In the genomic region with DNA sequence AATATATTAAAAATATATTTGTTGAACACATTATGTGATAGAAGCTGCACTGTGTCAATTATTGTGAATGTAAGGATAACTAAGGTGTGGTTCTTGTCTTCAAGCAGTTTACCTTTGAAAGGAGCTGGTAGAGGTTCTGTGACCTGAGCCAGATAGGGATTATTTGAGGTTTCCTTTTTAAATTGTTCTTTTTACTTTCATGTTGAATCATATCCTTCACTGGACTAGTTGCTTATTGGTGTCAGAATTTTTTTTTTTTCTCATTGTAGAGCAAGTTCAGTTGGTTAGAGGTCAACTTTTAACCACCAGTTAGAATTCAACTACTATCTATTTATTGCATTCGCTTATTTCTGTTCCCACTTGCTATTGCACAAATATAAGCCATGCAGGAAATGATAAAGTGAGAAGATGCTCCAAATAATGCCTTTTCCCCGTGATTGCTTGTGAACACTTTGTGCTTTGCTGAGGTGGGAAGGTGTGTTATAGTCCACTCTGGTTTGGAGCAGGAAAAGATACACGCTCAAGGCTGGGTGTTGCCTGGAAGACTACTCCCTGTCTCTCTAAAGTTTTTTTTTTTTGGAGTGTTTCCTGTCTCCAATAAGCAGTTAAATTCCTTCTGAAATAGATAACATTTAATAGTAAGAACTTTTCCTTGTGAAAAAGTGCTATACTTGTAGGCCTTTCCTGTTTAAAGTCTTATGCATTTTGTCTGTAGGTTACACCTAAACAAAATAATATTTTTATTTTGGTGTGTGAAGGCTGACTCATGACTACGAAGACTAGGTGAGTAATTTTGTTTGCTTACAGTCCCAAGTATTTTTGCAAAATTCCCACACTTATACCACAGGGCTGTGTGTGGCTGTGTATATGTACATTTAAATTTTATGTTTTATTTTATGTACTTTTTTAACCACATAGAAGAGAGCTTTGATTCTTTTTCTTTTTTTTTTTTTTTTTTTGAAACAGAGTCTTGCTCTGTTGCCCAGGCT, we compare ENCODE assay signal across 16 cellular contexts.
DNase-seq lines count a peak whose midpoint lies in the region; ATAC-seq, FAIRE-seq and TF ChIP-seq lines count a peak whose summit lies in the region.
"Had no signal": no experiment of that assay in that cellular context is flagged by ENCODE, and none has a peak within 500 bp of the region (broad histone marks: within the 10 kb centered on the region; RNA-seq: fewer than 3 reads in every experiment).

No MANE protein-coding gene starts in this region.

- no peaks in the 10 kb centered on the region for H3K79me2 ChIP-seq in K562 (ENCODE audit: control insufficient read depth, insufficient read depth, low read length)

- TF ChIP-seq EP300 in K562 (IDR thresholded peaks at IDR 0.05; ENCODE audit: low read length), result no peak

- no TSS peak for BruUV-seq in K562 (replicated peaks; lab: Mats Ljungman, UMichigan)

- no peak overlapping the region for H3K27ac ChIP-seq in K562 (ENCODE audit: extremely low read depth, low read depth, low read length)

- FAIRE-seq in K562 (lab: Jason Lieb, UNC), result no peak

- H3K9me3 Mint-ChIP-seq in T-helper 2 cell treated with Interferon-gamma antibody and Interleukin-4, amounts not matched to agents 5 μg/mL and 100 μg/mL, for 36 hours, result no peaks in the 10 kb centered on the region
- no peaks in the 10 kb centered on the region for H3K9me3 Mint-ChIP-seq in endothelial cell (ENCODE audit: unreplicated experiment)

- no peak for TF ChIP-seq RAD21 in K562 (CRISPR knock-in tag; conservative IDR thresholded peaks at IDR 0.05 in 1 of 2, IDR thresholded peaks at IDR 0.05 in 1 of 2)

- peaks cover 3 to 11% of the 10 kb centered on the region in 2 experiments; a peak in 2 of 5 replicates for H3K4me1 ChIP-seq in K562 (replicated peaks in 1 of 2; ENCODE audit: control insufficient read depth in 2 of 2, insufficient read depth in 2 of 2, low read length in 2 of 2)

- no peak overlapping the region for H3K4me3 ChIP-seq in K562

- WGBS in K562 (ENCODE audit: insufficient coverage, low coverage, missing lambda C conversion rate), result 30% methylated on average over 4 of the region's 4 CpGs

- no peaks in the 10 kb centered on the region for H3K27me3 ChIP-seq in K562 (ENCODE audit: control insufficient read depth in 2 of 2, insufficient read depth in 2 of 2, low read length in 2 of 2)

- no peak overlapping the region for H3K9ac ChIP-seq in K562 (ENCODE audit: insufficient read depth in 1 of 2, low read depth in 2 of 2, low read length in 2 of 2)

- CTCF ChIA-PET in K562 (lab: Yijun Ruan, JAX; ENCODE audit: low intra/inter-chr PET ratio), result no interaction called here

- peaks cover 3% of the 10 kb centered on the region for H3K4me1 Mint-ChIP-seq in T-helper 2 cell treated with Interferon-gamma antibody and Interleukin-4, amounts not matched to agents 5 μg/mL and 100 μg/mL, for 36 hours (ENCODE audit: low read depth)
- H3K4me1 Mint-ChIP-seq in endothelial cell (ENCODE audit: unreplicated experiment), result peaks cover 19% of the 10 kb centered on the region

- H3K27me3 Mint-ChIP-seq in T-helper 2 cell treated with Interferon-gamma antibody and Interleukin-4, amounts not matched to agents 5 μg/mL and 100 μg/mL, for 36 hours (ENCODE audit: low read depth), result no peaks in the 10 kb centered on the region
- no peaks in the 10 kb centered on the region for H3K27me3 Mint-ChIP-seq in endothelial cell (ENCODE audit: unreplicated experiment)

- H3K4me2 ChIP-seq in K562 (ENCODE audit: insufficient read depth, low read length), result no peak overlapping the region

- no peak for TF ChIP-seq CTCF in K562 (IDR thresholded peaks at IDR 0.05 in 2 of 3, conservative IDR thresholded peaks at IDR 0.05 in 1 of 3; ENCODE audit: insufficient read depth in 2 of 3, low read depth in 1 of 3, low read length in 3 of 3)
- TF ChIP-seq CTCF in endothelial cell (IDR thresholded peaks at IDR 0.05; ENCODE audit: unreplicated experiment), result no peak

- H2AFZ ChIP-seq in K562 (ENCODE audit: low read depth, low read length), result peak overlapping the region; percentile 48; the same call in 1 of the 2 replicates

- H3K9me1 ChIP-seq in K562 (ENCODE audit: control insufficient read depth, insufficient read depth, low read length), result no peaks in the 10 kb centered on the region

- DNase-seq in K562 (ENCODE audit: extremely low read depth in 1 of 4, low spot score in 3 of 4) (no peak), NCI-H1930 (lab: John Stamatoyannopoulos, UW) (no peak), endothelial cell (ENCODE audit: low spot score) (no peak)
- DNase-seq in stimulated activated CD4-positive, alpha-beta T cell treated with anti-CD3 and anti-CD28 coated beads, Interleukin-2, amount 100 ng/mL, for 48 hours, result no peak
- no peak for DNase-seq in T-helper 2 cell treated with Interferon-gamma antibody and Interleukin-4, amounts not matched to agents 5 μg/mL and 100 μg/mL, for 36 hours (ENCODE audit: low spot score)
- DNase-seq: activated CD4-positive, alpha-beta T cell treated with anti-CD3 and anti-CD28 coated beads for 1 hour; activated naive CD4-positive, alpha-beta T cell treated with Interleukin-2 at 50 U/mL for 16 hours; GF-D8; HCEC 1CT; Karpas-422; NCI-H510A; nucleus accumbens; SHP77 treated with DMSO at 0.1 percent for 48 hours had no signal

- no peaks in the 10 kb centered on the region for H3K36me3 ChIP-seq in K562 (ENCODE audit: control insufficient read depth, insufficient read depth, low read length)

- no peaks in the 10 kb centered on the region for H3K9me3 ChIP-seq in K562 (replicated peaks; ENCODE audit: control insufficient read depth, insufficient read depth, low read depth, low read length)

- intact Hi-C loops in K562 (cut with micrococcal nuclease), result no loop called here

- in situ Hi-C loops in K562 (cut with MboI), result no loop called here

- ATAC-seq in GM18858 (IDR thresholded peaks at IDR 0.05; ENCODE audit: unreplicated experiment) (peak; percentile 76), GM21423 (IDR thresholded peaks at IDR 0.05; ENCODE audit: unreplicated experiment) (peak; percentile 82), HG03064 (IDR thresholded peaks at IDR 0.05; ENCODE audit: low read depth, unreplicated experiment) (peak; percentile 80), K562 (no peak)

- POLR2A ChIA-PET in K562 (lab: Yijun Ruan, JAX), result no interaction called here

- no peak overlapping the region for H3K4me3 Mint-ChIP-seq in T-helper 2 cell treated with Interferon-gamma antibody and Interleukin-4, amounts not matched to agents 5 μg/mL and 100 μg/mL, for 36 hours
- no peak overlapping the region for H3K4me3 Mint-ChIP-seq in endothelial cell (ENCODE audit: unreplicated experiment)

- no peaks in the 10 kb centered on the region for H4K20me1 ChIP-seq in K562 (replicated peaks; ENCODE audit: control insufficient read depth, insufficient read depth, low read length)

- H3K27ac Mint-ChIP-seq in T-helper 2 cell treated with Interferon-gamma antibody and Interleukin-4, amounts not matched to agents 5 μg/mL and 100 μg/mL, for 36 hours, result no peak overlapping the region
- H3K27ac Mint-ChIP-seq in endothelial cell (ENCODE audit: unreplicated experiment), result no peak overlapping the region

- TF ChIP-seq POLR2A in K562 (conservative IDR thresholded peaks at IDR 0.05), result no peak

- no peaks in the 10 kb centered on the region for H3K36me3 Mint-ChIP-seq in T-helper 2 cell treated with Interferon-gamma antibody and Interleukin-4, amounts not matched to agents 5 μg/mL and 100 μg/mL, for 36 hours (ENCODE audit: low read depth)
- H3K36me3 Mint-ChIP-seq in endothelial cell (ENCODE audit: low read depth, unreplicated experiment), result no peaks in the 10 kb centered on the region

TF ChIP-seq in K562, 482 proteins besides CTCF, POLR2A, EP300 and RAD21:
- TF ChIP-seq PHB2 (IDR thresholded peaks at IDR 0.05; ENCODE audit: low read depth) (no peak), MBD2 (IDR thresholded peaks at IDR 0.05; ENCODE audit: borderline replicate concordance, low read depth) (no peak), ZC3H11A (IDR thresholded peaks at IDR 0.05; ENCODE audit: low read depth, low read length) (no peak), HOXB6 (CRISPR knock-in tag; IDR thresholded peaks at IDR 0.05; ENCODE audit: borderline replicate concordance) (no peak), RCOR1 (IDR thresholded peaks at IDR 0.05; ENCODE audit: borderline replicate concordance in 1 of 2, low read depth in 2 of 2, low read length in 2 of 2) (no peak), NCOR1 (IDR thresholded peaks at IDR 0.05) (no peak)
- TF ChIP-seq, protein P1, sequence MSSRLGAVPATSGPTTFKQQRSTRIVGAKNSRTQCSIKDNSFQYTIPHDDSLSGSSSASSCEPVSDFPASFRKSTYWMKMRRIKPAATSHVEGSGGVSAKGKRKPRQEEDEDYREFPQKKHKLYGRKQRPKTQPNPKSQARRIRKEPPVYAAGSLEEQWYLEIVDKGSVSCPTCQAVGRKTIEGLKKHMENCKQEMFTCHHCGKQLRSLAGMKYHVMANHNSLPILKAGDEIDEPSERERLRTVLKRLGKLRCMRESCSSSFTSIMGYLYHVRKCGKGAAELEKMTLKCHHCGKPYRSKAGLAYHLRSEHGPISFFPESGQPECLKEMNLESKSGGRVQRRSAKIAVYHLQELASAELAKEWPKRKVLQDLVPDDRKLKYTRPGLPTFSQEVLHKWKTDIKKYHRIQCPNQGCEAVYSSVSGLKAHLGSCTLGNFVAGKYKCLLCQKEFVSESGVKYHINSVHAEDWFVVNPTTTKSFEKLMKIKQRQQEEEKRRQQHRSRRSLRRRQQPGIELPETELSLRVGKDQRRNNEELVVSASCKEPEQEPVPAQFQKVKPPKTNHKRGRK (tag; IDR thresholded peaks at IDR 0.05), result no peak
